ENCODE assay signal across 13 cellular contexts in genomic region chr15:42157981-42158765, GRCh38. TPM values are rescaled to one million over a fixed set of nuclear protein-coding genes. Genes with fewer than 3 reads are reported as not detected.
DNase-seq lines count a peak whose midpoint lies in the region; ATAC-seq and TF ChIP-seq lines count a peak whose summit lies in the region.
"Had no signal": no experiment of that assay in that cellular context is flagged by ENCODE, and none has a peak within 500 bp of the region (broad histone marks: within the 10 kb centered on the region; RNA-seq: fewer than 3 reads in every experiment).

No MANE protein-coding gene starts in this region.

- WGBS in thyroid gland, 2 donors = 83 to 93% methylated on average over 8 of the region's 8 CpGs

- intact Hi-C loops in Right ventricle myocardium inferior (cut with DNase I) (no loop called here), thyroid gland (cut with DNase I) (no loop called here)

- ATAC-seq in Right ventricle myocardium inferior = no peak
- ATAC-seq in WTC11 = no peak
- ATAC-seq in foreskin keratinocyte = peak; percentile 30
- ATAC-seq: pancreas had no signal

- peak overlapping the region; percentile 76 to 78 for H3K27ac ChIP-seq in right atrium auricular region
- H3K27ac ChIP-seq in foreskin keratinocyte = no peak overlapping the region
- H3K27ac ChIP-seq in thyroid gland = peak overlapping the region; percentile 84 to 93 (median 84)
- H3K27ac ChIP-seq: pancreas, PC-9 had no signal

- no peak overlapping the region for H3K4me3 Mint-ChIP-seq in WTC11
- H3K4me3 Mint-ChIP-seq: CD8-positive, alpha-beta memory T cell had no signal

- TF ChIP-seq CTCF in right atrium auricular region (IDR thresholded peaks at IDR 0.05) (no peak), WTC11 (IDR thresholded peaks at IDR 0.05) (no peak), foreskin keratinocyte (conservative IDR thresholded peaks at IDR 0.05) (no peak), thyroid gland (IDR thresholded peaks at IDR 0.05) (no peak)

- H3K4me1 ChIP-seq in right atrium auricular region (peaks cover 0 to 35% of the 10 kb centered on the region in 2 donors), foreskin keratinocyte (peaks cover 6% of the 10 kb centered on the region), thyroid gland (peaks cover 49 to 72% of the 10 kb centered on the region in 2 donors)

- H3K4me3 ChIP-seq in right atrium auricular region (no peak overlapping the region), thyroid gland (replicated peaks in 1 of 3) (no peak overlapping the region)
- H3K4me3 ChIP-seq: pancreas, PC-9 had no signal

- H3K36me3 ChIP-seq in right atrium auricular region (peaks cover 40% of the 10 kb centered on the region), thyroid gland (peaks cover 14 to 23% of the 10 kb centered on the region in 2 donors)

- 0 out of 2 replicates have a peak overlapping the region, but pooled peaks have one; percentile 65 for H3K27ac Mint-ChIP-seq in WTC11

- peaks cover 7% of the 10 kb centered on the region for H3K4me1 Mint-ChIP-seq in WTC11
- H3K4me1 Mint-ChIP-seq: CD8-positive, alpha-beta memory T cell had no signal

- no peaks in the 10 kb centered on the region for H3K27me3 Mint-ChIP-seq in WTC11 (ENCODE audit: low read depth)
- H3K27me3 Mint-ChIP-seq: CD8-positive, alpha-beta memory T cell had no signal

- H3K9me3 ChIP-seq in right atrium auricular region (no peaks in the 10 kb centered on the region), thyroid gland (no peaks in the 10 kb centered on the region)
- H3K9me3 ChIP-seq: pancreas had no signal

- peaks cover 29% of the 10 kb centered on the region for H3K36me3 Mint-ChIP-seq in WTC11

- H3K9me3 Mint-ChIP-seq in WTC11 = no peaks in the 10 kb centered on the region
- H3K9me3 Mint-ChIP-seq: CD8-positive, alpha-beta memory T cell had no signal

- CTCF ChIA-PET in WTC11 (lab: Charles Lee) = interaction anchor here (1.4 kb wide), 1 partner anchor 227 kb away, joined by 4 read pairs; no protein-coding TSS in a partner anchor

- DNase-seq in right atrium auricular region (ENCODE audit: low spot score) (no peak), Right ventricle myocardium inferior (ENCODE audit: missing footprints) (no peak), WTC11 (ENCODE audit: low spot score) (no peak), foreskin keratinocyte (peak in 1 of 2 donors; percentile 64), thyroid gland (no peak), NCI-H524 (lab: John Stamatoyannopoulos, UW) (no peak), ecto neural progenitor cell (ENCODE audit: low spot score) (no peak)
- no peak for DNase-seq in stimulated activated CD4-positive, alpha-beta T cell treated with anti-CD3 and anti-CD28 coated beads, Interleukin-2, amount 100 ng/mL, for 48 hours
- DNase-seq: activated CD4-positive, alpha-beta T cell treated with anti-CD3 and anti-CD28 coated beads for 48 hours; CD8-positive, alpha-beta memory T cell; central memory CD4-positive, alpha-beta T cell; pancreas; PC-9 had no signal

- POLR2A ChIA-PET in WTC11 (lab: Charles Lee) = no interaction called here

- no peak for TF ChIP-seq POLR2A in thyroid gland (IDR thresholded peaks at IDR 0.05)

- no peaks in the 10 kb centered on the region for H3K27me3 ChIP-seq in right atrium auricular region
- H3K27me3 ChIP-seq in foreskin keratinocyte = no peaks in the 10 kb centered on the region
- H3K27me3 ChIP-seq in thyroid gland = no peaks in the 10 kb centered on the region
- H3K27me3 ChIP-seq: pancreas had no signal

TF ChIP-seq in WTC11, 78 proteins besides CTCF, POLR2A, EP300 and RAD21 (continues in another document):
- TF ChIP-seq KAT7 (CRISPR knock-in tag; IDR thresholded peaks at IDR 0.05; ENCODE audit: borderline replicate concordance) (no peak), ZBTB21 (CRISPR knock-in tag; IDR thresholded peaks at IDR 0.05; ENCODE audit: borderline replicate concordance) (no peak), FOXP1 (CRISPR knock-in tag; IDR thresholded peaks at IDR 0.05; ENCODE audit: borderline replicate concordance) (no peak), PRDM15 (CRISPR knock-in tag; IDR thresholded peaks at IDR 0.05) (no peak), CDX4 (CRISPR knock-in tag; IDR thresholded peaks at IDR 0.05; ENCODE audit: borderline replicate concordance) (no peak), MLX (CRISPR knock-in tag; IDR thresholded peaks at IDR 0.05) (no peak), ZNF121 (CRISPR knock-in tag; IDR thresholded peaks at IDR 0.05) (no peak), TP53 (CRISPR knock-in tag; IDR thresholded peaks at IDR 0.05) (no peak), ZNF671 (CRISPR knock-in tag; IDR thresholded peaks at IDR 0.05) (no peak), CREB1 (CRISPR knock-in tag; IDR thresholded peaks at IDR 0.05) (no peak), NFYB (CRISPR knock-in tag; conservative IDR thresholded peaks at IDR 0.05; ENCODE audit: low read depth) (no peak), SP1 (CRISPR knock-in tag; conservative IDR thresholded peaks at IDR 0.05) (no peak), MAX (CRISPR knock-in tag; IDR thresholded peaks at IDR 0.05) (no peak), JAZF1 (CRISPR knock-in tag; IDR thresholded peaks at IDR 0.05) (no peak), ZSCAN18 (CRISPR knock-in tag; IDR thresholded peaks at IDR 0.05) (no peak), RORB (CRISPR knock-in tag; IDR thresholded peaks at IDR 0.05) (no peak)

RNA-seq across cellular contexts. Expression of gene PLA2G4F, which starts 1.7 kb away (rescaled TPM):
- total RNA-seq in right atrium auricular region (1 to 10 TPM in 1 of 2 donors, under 1 TPM in 1; 0.35 to 3.0 TPM), Right ventricle myocardium inferior (3.5 TPM), WTC11 (2021) (0.11 to 0.18 TPM (median 0.16 TPM) in 3 replicates), foreskin keratinocyte (0.92 and 1.2 TPM in 2 replicates), thyroid gland (10 to 100 TPM in 2 of 4 donors, 1 to 10 TPM in 2; 3.9 to 24.8 (median 14.1) TPM)
- 0.91 and 1.2 TPM in 2 replicates for polyA plus RNA-seq in foreskin keratinocyte
- total RNA-seq: CD8-positive, alpha-beta memory T cell had no signal
- polyA plus RNA-seq: CD8-positive, alpha-beta memory T cell had no signal

RNA-seq across cellular contexts. Expression of gene VPS39, which starts 49.9 kb away (rescaled TPM):
- total RNA-seq in right atrium auricular region (10 to 100 TPM; 33.1 to 38.3 TPM), Right ventricle myocardium inferior (43.0 TPM), WTC11 (2021) (43.9 to 44.7 TPM (median 44.5 TPM) in 3 replicates), foreskin keratinocyte (26.5 and 31.9 TPM in 2 replicates), thyroid gland (100 to 1,000 TPM in 2 of 4 donors, 10 to 100 TPM in 2; 75.0 to 156 (median 107) TPM)
- polyA plus RNA-seq in foreskin keratinocyte = 16.0 and 17.9 TPM in 2 replicates
